ENCODE assay signal across 20 cellular contexts in the genomic region with DNA sequence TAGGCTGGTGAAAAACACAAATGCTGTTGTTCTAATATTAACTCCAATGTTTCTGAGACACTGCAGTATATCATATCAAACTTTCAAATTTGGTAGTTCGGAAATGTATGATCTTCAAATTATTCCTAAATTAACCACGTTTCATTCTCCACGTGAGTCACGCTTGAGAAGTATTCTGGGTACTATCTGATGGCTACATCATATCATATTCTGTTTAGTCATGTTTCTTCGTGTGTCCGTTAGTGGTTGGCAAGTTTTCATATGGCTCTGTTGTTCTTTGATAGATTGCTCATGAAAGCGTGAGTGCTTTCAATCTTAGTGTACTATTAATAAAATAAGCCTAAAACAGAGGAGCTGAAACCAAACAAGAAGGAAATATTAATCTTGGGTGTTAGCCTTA.
DNase-seq lines count a peak whose midpoint lies in the region; ATAC-seq, FAIRE-seq and TF ChIP-seq lines count a peak whose summit lies in the region.
"Had no signal": no experiment of that assay in that cellular context is flagged by ENCODE, and none has a peak within 500 bp of the region (broad histone marks: within the 10 kb centered on the region; RNA-seq: fewer than 3 reads in every experiment).

No MANE protein-coding gene starts in this region.

- H3K9me3 ChIP-seq in mammary epithelial cell (replicated peaks; ENCODE audit: insufficient read depth, low read length) (no peaks in the 10 kb centered on the region), GM12878 (replicated peaks; ENCODE audit: control insufficient read depth, insufficient read depth, low read length) (no peaks in the 10 kb centered on the region), thoracic aorta (no peaks in the 10 kb centered on the region), HAP-1 (no peaks in the 10 kb centered on the region)
- H3K9me3 ChIP-seq: BLaER1 treated with 17β-estradiol and CSF1 and Interleukin-3, amounts not matched to agents 10 nM and 100 nM; breast epithelium; esophagus muscularis mucosa; psoas muscle; SJSA1; testis had no signal

- WGBS in mammary epithelial cell (ENCODE audit: low coverage, missing lambda C conversion rate) = 79% methylated on average over 7 of the region's 7 CpGs
- WGBS in GM12878 (ENCODE audit: insufficient coverage, insufficient replicate concordance, low lambda C conversion rate, missing lambda C conversion rate) = 38% methylated on average over 7 of the region's 7 CpGs

- FAIRE-seq in GM12878 (lab: Jason Lieb, UNC) = no peak
- FAIRE-seq: A204.1 had no signal

- H4K20me1 ChIP-seq in mammary epithelial cell (ENCODE audit: insufficient read depth, low read length) (no peaks in the 10 kb centered on the region), GM12878 (ENCODE audit: control insufficient read depth, insufficient read depth) (no peaks in the 10 kb centered on the region)
- H4K20me1 ChIP-seq: BLaER1 treated with 17β-estradiol and CSF1 and Interleukin-3, amounts not matched to agents 10 nM and 100 nM had no signal

- no peaks in the 10 kb centered on the region for H3K27me3 Mint-ChIP-seq in MCF 10A (ENCODE audit: insufficient read depth, unreplicated experiment)
- peaks cover 6 to 21% of the 10 kb centered on the region in 2 donors for H3K27me3 Mint-ChIP-seq in T-cell
- H3K27me3 Mint-ChIP-seq in type B pancreatic cell = no peaks in the 10 kb centered on the region

- SMC1A ChIA-PET in GM12878 (lab: Charles Lee; ENCODE audit: uncharacterized antibody, unreplicated experiment) = interaction anchor here (1.1 kb wide), 1 partner anchor 87 kb away, joined by 3 read pairs; no protein-coding TSS in a partner anchor

- TF ChIP-seq CTCF in MCF 10A (IDR thresholded peaks at IDR 0.05; ENCODE audit: unreplicated experiment) (no peak), mammary epithelial cell (conservative IDR thresholded peaks at IDR 0.05 in 1 of 2, IDR thresholded peaks at IDR 0.05 in 1 of 2; ENCODE audit: extremely low read depth in 1 of 2, insufficient read depth in 1 of 2, low read depth in 1 of 2, low read length in 2 of 2) (no peak), GM12878 (IDR thresholded peaks at IDR 0.05 in 2 of 3, conservative IDR thresholded peaks at IDR 0.05 in 1 of 3; ENCODE audit: control insufficient read depth in 2 of 3, extremely low read depth in 1 of 3, insufficient read depth in 1 of 3, low read depth in 3 of 3, low read length in 3 of 3) (no peak), thoracic aorta (IDR thresholded peaks at IDR 0.05) (no peak), type B pancreatic cell (conservative IDR thresholded peaks at IDR 0.05) (no peak)

- H3K79me2 ChIP-seq in mammary epithelial cell (ENCODE audit: insufficient read depth, low read length) = no peaks in the 10 kb centered on the region
- H3K79me2 ChIP-seq in GM12878 (ENCODE audit: control insufficient read depth, insufficient read depth, low read length) = no peaks in the 10 kb centered on the region

- H3K36me3 ChIP-seq in mammary epithelial cell (ENCODE audit: insufficient read depth, low read length) (no peaks in the 10 kb centered on the region), GM12878 (ENCODE audit: control insufficient read depth in 2 of 2, insufficient read depth in 2 of 2, low read length in 1 of 2) (no peaks in the 10 kb centered on the region), thoracic aorta (peaks cover under 1% of the 10 kb centered on the region), HAP-1 (replicated peaks) (0 out of 2 replicates have a peak, but pooled peaks cover 3% of the 10 kb centered on the region)
- H3K36me3 ChIP-seq: BLaER1 treated with 17β-estradiol and CSF1 and Interleukin-3, amounts not matched to agents 10 nM and 100 nM; breast epithelium; SJSA1 had no signal

- H3K27me3 ChIP-seq in mammary epithelial cell (ENCODE audit: insufficient read depth, low read length) (no peaks in the 10 kb centered on the region), GM12878 (replicated peaks in 1 of 2; ENCODE audit: control insufficient read depth in 2 of 2, insufficient read depth in 2 of 2, low read length in 1 of 2) (no peaks in the 10 kb centered on the region), thoracic aorta (replicated peaks; ENCODE audit: insufficient read depth) (no peaks in the 10 kb centered on the region), HAP-1 (ENCODE audit: low read depth) (no peaks in the 10 kb centered on the region)
- H3K27me3 ChIP-seq: BLaER1 treated with 17β-estradiol and CSF1 and Interleukin-3, amounts not matched to agents 10 nM and 100 nM; breast epithelium; esophagus muscularis mucosa; SJSA1; testis had no signal

- H3K36me3 Mint-ChIP-seq in MCF 10A (ENCODE audit: insufficient read depth, unreplicated experiment) (peaks cover 24% of the 10 kb centered on the region), T-cell (no peaks in the 10 kb centered on the region), type B pancreatic cell (no peaks in the 10 kb centered on the region)

- H3K4me3 Mint-ChIP-seq in MCF 10A (ENCODE audit: unreplicated experiment) = no peak overlapping the region
- H3K4me3 Mint-ChIP-seq in T-cell = no peak overlapping the region
- no peak overlapping the region for H3K4me3 Mint-ChIP-seq in type B pancreatic cell
- H3K4me3 Mint-ChIP-seq: activated naive CD8-positive, alpha-beta T cell treated with anti-CD3 and anti-CD28 coated beads, Interleukin-2, amount 50 U/mL, for 24 hours had no signal

- in situ Hi-C loops in mammary epithelial cell (cut with MboI; ENCODE audit: low sequenced_read_pairs in 2 of 2) = no loop called here
- in situ Hi-C loops in GM12878 (cut with MboI) = no loop called here
- in situ Hi-C loops in HAP-1 (cut with MboI; ENCODE audit: low sequenced_read_pairs) = no loop called here

- no peak for TF ChIP-seq RAD21 in GM12878 (IDR thresholded peaks at IDR 0.05; ENCODE audit: insufficient read depth, low read depth, low read length)

- H3K4me1 ChIP-seq in mammary epithelial cell (ENCODE audit: insufficient read depth, low read length) = no peaks in the 10 kb centered on the region
- H3K4me1 ChIP-seq in GM12878 (ENCODE audit: control insufficient read depth, insufficient read depth, low read length) = peaks cover 3% of the 10 kb centered on the region; the same call in 1 of the 2 replicates
- H3K4me1 ChIP-seq in thoracic aorta (ENCODE audit: control insufficient read depth in 1 of 2, low read depth in 2 of 2) = peaks cover 0 to 4% of the 10 kb centered on the region in 2 donors
- no peaks in the 10 kb centered on the region for H3K4me1 ChIP-seq in HAP-1
- H3K4me1 ChIP-seq: BLaER1 treated with 17β-estradiol and CSF1 and Interleukin-3, amounts not matched to agents 10 nM and 100 nM; breast epithelium; psoas muscle; testis had no signal

- POLR2A ChIA-PET in MCF 10A (lab: Yijun Ruan, JAX) = no interaction called here
- POLR2A ChIA-PET in GM12878 (lab: Charles Lee) = no interaction called here
- POLR2A ChIA-PET in T-cell (lab: Charles Lee) = no interaction called here

- H2AFZ ChIP-seq in mammary epithelial cell (ENCODE audit: low read depth, low read length) = no peak overlapping the region
- no peak overlapping the region for H2AFZ ChIP-seq in GM12878 (ENCODE audit: control insufficient read depth, low read depth, low read length)

- DNase-seq in MCF 10A (ENCODE audit: unreplicated experiment) (peak; percentile 17), mammary epithelial cell (no peak), GM12878 (ENCODE audit: low read depth, low spot score) (no peak), glomerular visceral epithelial cell (ENCODE audit: extremely low spot score) (peak; percentile 23), thoracic aorta (ENCODE audit: low spot score) (no peak), T-cell (no peak), type B pancreatic cell (ENCODE audit: extremely low spot score, unreplicated experiment) (no peak), HAP-1 (ENCODE audit: low spot score in 2 of 2) (no peak)
- DNase-seq: activated CD4-positive, CD25-positive, alpha-beta regulatory T cell treated with anti-CD3 and anti-CD28 coated beads, Interleukin-2, amount 50 U/mL, for 72 hours; activated naive CD8-positive, alpha-beta T cell treated with anti-CD3 and anti-CD28 coated beads, Interleukin-2, amount 50 U/mL, for 24 hours; DMS153; NCI-H1694 treated with DMSO at 0.1 percent for 48 hours; psoas muscle; stimulated activated CD4-positive, alpha-beta T cell treated with anti-CD3 and anti-CD28 coated beads, Interleukin-12 subunit alpha, Interleukin-12 subunit beta, amount 100 ng/mL, for 4 hours; testis had no signal

- no peaks in the 10 kb centered on the region for H3K9me3 Mint-ChIP-seq in MCF 10A (ENCODE audit: unreplicated experiment)
- peaks cover 0 to 3% (median 0%) of the 10 kb centered on the region in 3 donors for H3K9me3 Mint-ChIP-seq in T-cell
- H3K9me3 Mint-ChIP-seq in type B pancreatic cell = no peaks in the 10 kb centered on the region
- H3K9me3 Mint-ChIP-seq: activated naive CD8-positive, alpha-beta T cell treated with anti-CD3 and anti-CD28 coated beads, Interleukin-2, amount 50 U/mL, for 24 hours had no signal

- H3K4me3 ChIP-seq in mammary epithelial cell (replicated peaks in 1 of 3; ENCODE audit: insufficient read depth in 1 of 3, low read depth in 2 of 3, low read length in 3 of 3) (no peak overlapping the region), GM12878 (no peak overlapping the region), thoracic aorta (peak overlapping the region; percentile 25), HAP-1 (no peak overlapping the region)
- H3K4me3 ChIP-seq: BLaER1 treated with 17β-estradiol and CSF1 and Interleukin-3, amounts not matched to agents 10 nM and 100 nM; breast epithelium; esophagus muscularis mucosa; psoas muscle; SJSA1; testis had no signal

- H3K9ac ChIP-seq in mammary epithelial cell (ENCODE audit: insufficient read depth, low read length) (no peak overlapping the region), GM12878 (ENCODE audit: control insufficient read depth, insufficient read depth, low read length) (no peak overlapping the region)
- H3K9ac ChIP-seq: BLaER1 treated with 17β-estradiol and CSF1 and Interleukin-3, amounts not matched to agents 10 nM and 100 nM had no signal

- no TSS peak for BruUV-seq in MCF 10A (replicated peaks; lab: Mats Ljungman, UMichigan)
- BruUV-seq in mammary epithelial cell (replicated peaks; lab: Mats Ljungman, UMichigan) = no TSS peak
- no TSS peak for BruUV-seq in GM12878 (replicated peaks; lab: Mats Ljungman, UMichigan)

- no peak overlapping the region for H3K27ac ChIP-seq in mammary epithelial cell (ENCODE audit: insufficient read depth, low read depth, low read length)
- H3K27ac ChIP-seq in GM12878 (ENCODE audit: control insufficient read depth, insufficient read depth) = no peak overlapping the region
- no peak overlapping the region for H3K27ac ChIP-seq in thoracic aorta
- H3K27ac ChIP-seq: BLaER1 treated with 17β-estradiol and CSF1 and Interleukin-3, amounts not matched to agents 10 nM and 100 nM; breast epithelium; psoas muscle; SJSA1; testis had no signal

- RAD21 ChIA-PET in GM12878 (lab: Charles Lee; ENCODE audit: unreplicated experiment) = no interaction called here

- no peak for TF ChIP-seq EP300 in GM12878 (IDR thresholded peaks at IDR 0.05; ENCODE audit: borderline replicate concordance in 1 of 2, control insufficient read depth in 1 of 2, low read depth in 2 of 2, low read length in 2 of 2)

- no peak overlapping the region for H3K4me2 ChIP-seq in mammary epithelial cell (ENCODE audit: insufficient read depth, low read depth, low read length)
- no peak overlapping the region for H3K4me2 ChIP-seq in GM12878 (ENCODE audit: control insufficient read depth, insufficient read depth)
- H3K4me2 ChIP-seq: BLaER1 treated with 17β-estradiol and CSF1 and Interleukin-3, amounts not matched to agents 10 nM and 100 nM had no signal

- H3K4me1 Mint-ChIP-seq in MCF 10A (ENCODE audit: insufficient read depth, unreplicated experiment) (peaks cover 5% of the 10 kb centered on the region), T-cell (peaks cover 0 to 5% (median 0%) of the 10 kb centered on the region in 3 donors), type B pancreatic cell (ENCODE audit: unreplicated experiment) (no peaks in the 10 kb centered on the region)
- H3K4me1 Mint-ChIP-seq: activated naive CD8-positive, alpha-beta T cell treated with anti-CD3 and anti-CD28 coated beads, Interleukin-2, amount 50 U/mL, for 24 hours had no signal

- intact Hi-C loops in MCF 10A (cut with micrococcal nuclease) (no loop called here), mammary epithelial cell (cut with micrococcal nuclease) (no loop called here), GM12878 (cut with micrococcal nuclease; ENCODE audit: unreplicated experiment) (no loop called here)

- H3K27ac Mint-ChIP-seq in MCF 10A (ENCODE audit: low read depth, unreplicated experiment) = no peak overlapping the region
- H3K27ac Mint-ChIP-seq in T-cell = no peak overlapping the region
- H3K27ac Mint-ChIP-seq in type B pancreatic cell = no peak overlapping the region
- H3K27ac Mint-ChIP-seq: activated naive CD8-positive, alpha-beta T cell treated with anti-CD3 and anti-CD28 coated beads, Interleukin-2, amount 50 U/mL, for 24 hours had no signal

- CTCF ChIA-PET in MCF 10A (lab: Yijun Ruan, JAX) = no interaction called here
- CTCF ChIA-PET in mammary epithelial cell (lab: Charles Lee; ENCODE audit: low non-redundant PET) = no interaction called here
- CTCF ChIA-PET in GM12878 (lab: Yijun Ruan, JAX) = interaction anchor here (0.5 kb wide), 1 partner anchor 1724 kb away, joined by 4 read pairs; no protein-coding TSS in a partner anchor
- CTCF ChIA-PET in T-cell (lab: Charles Lee) = no interaction called here

- no peak for TF ChIP-seq POLR2A in GM12878 (IDR thresholded peaks at IDR 0.05; ENCODE audit: low read depth, low read length)

- ATAC-seq in GM12878 (peak; percentile 37), thoracic aorta (ENCODE audit: insufficient number of reproducible peaks, low FRiP score, low read depth) (no peak), T-cell (replicated peaks in 1 of 4) (no peak)
- ATAC-seq: activated naive CD8-positive, alpha-beta T cell treated with anti-CD3 and anti-CD28 coated beads, Interleukin-2, amount 50 U/mL, for 24 hours had no signal

- dilution Hi-C loops in mammary epithelial cell (cut with HindIII; ENCODE audit: low sequenced_read_pairs) = no loop called here

Comparison
In these comparisons a context has a peak if more than half of its experiments do, and no peak if none do; other contexts are left out.
1. DNase-seq: peak in MCF 10A (single experiment) and glomerular visceral epithelial cell (single experiment); none in mammary epithelial cell (single experiment), GM12878 (single experiment), thoracic aorta (single experiment), T-cell (0 of 34), type B pancreatic cell (single experiment) and HAP-1 (0 of 2).